In the genomic region with DNA sequence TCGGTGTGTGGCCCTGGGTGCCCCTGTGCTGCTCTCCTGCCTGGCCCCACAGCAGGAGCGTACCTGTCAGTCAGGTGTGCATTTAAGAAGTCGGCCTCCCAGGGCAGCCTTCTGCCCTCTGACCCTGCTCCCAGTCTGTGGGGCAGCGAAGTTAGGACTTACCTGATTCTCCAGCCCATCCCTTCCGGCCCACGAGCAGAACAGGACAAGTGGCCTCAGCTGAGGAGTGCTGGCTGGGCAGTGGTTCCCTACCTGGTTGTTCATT, we compare ENCODE assay signal across 19 cellular contexts.
"Had no signal": no experiment of that assay in that cellular context is flagged by ENCODE, and none has a peak within 500 bp of the region (broad histone marks: within the 10 kb centered on the region; RNA-seq: fewer than 3 reads in every experiment).

No MANE protein-coding gene starts in this region.

- ATAC-seq: activated CD4-positive, CD25-positive, alpha-beta regulatory T cell treated with anti-CD3 and anti-CD28 coated beads, Interleukin-2, amount 50 U/mL, for 24 hours; activated T-cell treated with anti-CD3 and anti-CD28 coated beads, Interleukin-2, amount 50 U/mL, for 72 hours; left ventricle myocardium superior had no signal

- H3K9me3 ChIP-seq: colonic mucosa, transverse colon had no signal

- H3K27me3 ChIP-seq: colonic mucosa, transverse colon had no signal

- H3K4me3 ChIP-seq: colonic mucosa, transverse colon had no signal

- H3K4me1 ChIP-seq: colonic mucosa had no signal

- H3K27me3 Mint-ChIP-seq: activated CD4-positive, alpha-beta T cell treated with anti-CD3 and anti-CD28 coated beads, Interleukin-2, amount 10 ng/mL, durations not matched to agents 7 days and 5 days had no signal

- H3K36me3 Mint-ChIP-seq: memory B cell had no signal

- DNase-seq: activated CD4-positive, alpha-beta T cell treated with anti-CD3 and anti-CD28 coated beads, Interleukin-2, amount 10 ng/mL, durations not matched to agents 7 days and 5 days; activated CD8-positive, alpha-beta memory T cell treated with anti-CD3 and anti-CD28 coated beads, Interleukin-2, amount 50 U/mL, for 48 hours; activated effector memory CD4-positive, alpha-beta T cell treated with anti-CD3 and anti-CD28 coated beads, Interleukin-2, amount 50 U/mL, for 16 hours; activated naive CD4-positive, alpha-beta T cell treated with anti-CD3 and anti-CD28 coated beads, Interleukin-2, amount 50 U/mL, for 16 hours; activated T-cell treated with anti-CD3 and anti-CD28 coated beads, Interleukin-2, amount 50 U/mL, for 72 hours; colonic mucosa; head of caudate nucleus; kidney glomerular epithelial cell; left ventricle myocardium superior; stimulated activated CD4-positive, alpha-beta T cell treated with anti-CD3 and anti-CD28 coated beads, Interleukin-12 subunit alpha, Interleukin-12 subunit beta, amount 100 ng/mL, for 4 hours; stimulated activated CD4-positive, alpha-beta T cell treated with anti-CD3 and anti-CD28 coated beads, Interleukin-1b, Interleukin-23, amount 100 ng/mL, for 48 hours; stimulated activated CD8-positive, alpha-beta memory T cell treated with anti-CD3 and anti-CD28 coated beads, Interleukin-4, amount 100 ng/mL, for 48 hours; stimulated activated naive CD4-positive, alpha-beta T cell treated with Interleukin-2 at 50 U/mL for 16 hours; transverse colon had no signal

- H3K4me1 Mint-ChIP-seq: activated CD4-positive, alpha-beta T cell treated with anti-CD3 and anti-CD28 coated beads, Interleukin-2, amount 10 ng/mL, durations not matched to agents 7 days and 5 days; central memory CD8-positive, alpha-beta T cell; memory B cell had no signal

- H3K4me3 Mint-ChIP-seq: activated CD4-positive, alpha-beta T cell treated with anti-CD3 and anti-CD28 coated beads, Interleukin-2, amount 10 ng/mL, durations not matched to agents 7 days and 5 days; activated T-cell treated with anti-CD3 and anti-CD28 coated beads, Interleukin-2, amount 50 U/mL, for 72 hours; central memory CD8-positive, alpha-beta T cell; memory B cell; nephron; T-helper 1 cell treated with Interleukin-12 subunit alpha and Interleukin-12 subunit beta and Interleukin-4 antibody, amounts not matched to agents 30 μg/mL and 1 μg/mL, for 36 hours had no signal

- H3K36me3 ChIP-seq: colonic mucosa had no signal

- H3K27ac ChIP-seq: colonic mucosa had no signal

- H3K9me3 Mint-ChIP-seq: activated CD4-positive, alpha-beta T cell treated with anti-CD3 and anti-CD28 coated beads, Interleukin-2, amount 10 ng/mL, durations not matched to agents 7 days and 5 days; activated T-cell treated with anti-CD3 and anti-CD28 coated beads, Interleukin-2, amount 50 U/mL, for 72 hours; central memory CD8-positive, alpha-beta T cell; memory B cell; nephron; T-helper 1 cell treated with Interleukin-12 subunit alpha and Interleukin-12 subunit beta and Interleukin-4 antibody, amounts not matched to agents 30 μg/mL and 1 μg/mL, for 36 hours had no signal

- H3K27ac Mint-ChIP-seq: activated CD4-positive, alpha-beta T cell treated with anti-CD3 and anti-CD28 coated beads, Interleukin-2, amount 10 ng/mL, durations not matched to agents 7 days and 5 days; activated T-cell treated with anti-CD3 and anti-CD28 coated beads, Interleukin-2, amount 50 U/mL, for 72 hours; memory B cell; T-helper 1 cell treated with Interleukin-12 subunit alpha and Interleukin-12 subunit beta and Interleukin-4 antibody, amounts not matched to agents 30 μg/mL and 1 μg/mL, for 36 hours had no signal
